Comparison of ENCODE assay signal across 1 cellular context in genomic region chr4:101970555-101970954, GRCh38.
TF ChIP-seq lines count a peak whose summit lies in the region.

No MANE protein-coding gene starts in this region.

TF ChIP-seq in HepG2, 621 proteins besides CTCF, POLR2A, EP300 and RAD21 (continued from another document):
- TF ChIP-seq ZHX2 (IDR thresholded peaks at IDR 0.05; ENCODE audit: low read depth): no peak
- TF ChIP-seq ZHX2 (CRISPR knock-in tag; IDR thresholded peaks at IDR 0.05; ENCODE audit: borderline replicate concordance): no peak
- TF ChIP-seq NFE2L1 (CRISPR knock-in tag; IDR thresholded peaks at IDR 0.05; ENCODE audit: borderline replicate concordance): no peak
- TF ChIP-seq RNF2 (conservative IDR thresholded peaks at IDR 0.05; ENCODE audit: low read depth): no peak
